ENCODE assay signal across 19 cellular contexts in genomic region chr13:26837997-26838396, GRCh38.
DNase-seq lines count a peak whose midpoint lies in the region; ATAC-seq, FAIRE-seq and TF ChIP-seq lines count a peak whose summit lies in the region.
"Had no signal": no experiment of that assay in that cellular context is flagged by ENCODE, and none has a peak within 500 bp of the region (broad histone marks: within the 10 kb centered on the region; RNA-seq: fewer than 3 reads in every experiment).

No MANE protein-coding gene starts in this region.

- BruUV-seq in MCF 10A (replicated peaks; lab: Mats Ljungman, UMichigan) (no TSS peak), HepG2 (replicated peaks; lab: Mats Ljungman, UMichigan) (no TSS peak)

- POLR2A ChIA-PET in MCF 10A (lab: Yijun Ruan, JAX) = interaction anchor here (0.7 kb wide), 1 partner anchor 23 kb away, joined by 6 read pairs; no protein-coding TSS in a partner anchor
- POLR2A ChIA-PET in RWPE1 (lab: Yijun Ruan, JAX; ENCODE audit: low non-redundant PET) = no interaction called here
- POLR2A ChIA-PET in HepG2 (lab: Yijun Ruan, JAX) = no interaction called here

- H3K9ac ChIP-seq in HepG2 (ENCODE audit: insufficient read depth, low read depth, low read length) = no peak overlapping the region
- H3K9ac ChIP-seq: KMS-11, SK-N-SH had no signal

- no peak overlapping the region for H2AFZ ChIP-seq in HepG2 (ENCODE audit: low read length)

- no peaks in the 10 kb centered on the region for H3K9me3 Mint-ChIP-seq in MCF 10A (ENCODE audit: unreplicated experiment)
- H3K9me3 Mint-ChIP-seq in activated naive CD8-positive, alpha-beta T cell treated with anti-CD3 and anti-CD28 coated beads, Interleukin-2, amount 50 U/mL, for 24 hours = no peaks in the 10 kb centered on the region

- ATAC-seq in esophagus mucosa = peak; percentile 74
- no peak for ATAC-seq in HepG2
- no peak for ATAC-seq in activated naive CD8-positive, alpha-beta T cell treated with anti-CD3 and anti-CD28 coated beads, Interleukin-2, amount 50 U/mL, for 24 hours
- ATAC-seq in HG03521 (IDR thresholded peaks at IDR 0.05; ENCODE audit: unreplicated experiment) = no peak

- H3K27ac ChIP-seq in breast epithelium = peak overlapping the region; percentile 69
- H3K27ac ChIP-seq in RWPE1 = no peak overlapping the region
- H3K27ac ChIP-seq in HepG2 (ENCODE audit: extremely low read length, insufficient read depth, low read length) = no peak overlapping the region
- H3K27ac ChIP-seq: KMS-11 had no signal

- no peaks in the 10 kb centered on the region for H3K27me3 ChIP-seq in breast epithelium
- peaks cover 0 to 10% of the 10 kb centered on the region in 2 experiments; a peak in 2 of 5 replicates for H3K27me3 ChIP-seq in HepG2 (ENCODE audit: control insufficient read depth in 1 of 2, insufficient read depth in 2 of 2, low read length in 2 of 2)

- no peaks in the 10 kb centered on the region for H3K4me1 ChIP-seq in breast epithelium
- no peaks in the 10 kb centered on the region for H3K4me1 ChIP-seq in HepG2 (ENCODE audit: insufficient read depth, low read length)
- H3K4me1 ChIP-seq: BE2C had no signal

- peak in 1 of 2 donors; percentile 82 for DNase-seq in breast epithelium (ENCODE audit: low spot score in 2 of 2)
- DNase-seq in MCF 10A (ENCODE audit: unreplicated experiment) = no peak
- DNase-seq in RWPE1 (ENCODE audit: low spot score) = peak; percentile 8
- DNase-seq in ureter (ENCODE audit: low spot score) = peak; percentile 75
- no peak for DNase-seq in HepG2 (ENCODE audit: low spot score)
- no peak for DNase-seq in activated naive CD8-positive, alpha-beta T cell treated with anti-CD3 and anti-CD28 coated beads, Interleukin-2, amount 50 U/mL, for 24 hours
- DNase-seq: BE2C; CD4-positive, CD25-positive, alpha-beta regulatory T cell; COR-L47; NCI-H1417; NCI-H187 treated with DMSO at 0.1 percent for 48 hours; NCI-H226; NCI-H524 treated with DMSO at 0.1 percent for 48 hours; SK-N-SH had no signal

- no peak overlapping the region for H3K27ac Mint-ChIP-seq in MCF 10A (ENCODE audit: low read depth, unreplicated experiment)
- H3K27ac Mint-ChIP-seq in activated naive CD8-positive, alpha-beta T cell treated with anti-CD3 and anti-CD28 coated beads, Interleukin-2, amount 50 U/mL, for 24 hours = no peak overlapping the region
- H3K27ac Mint-ChIP-seq: CD4-positive, CD25-positive, alpha-beta regulatory T cell had no signal

- H3K36me3 ChIP-seq in breast epithelium (no peaks in the 10 kb centered on the region), HepG2 (replicated peaks in 1 of 2; ENCODE audit: control insufficient read depth in 1 of 2, insufficient read depth in 2 of 2, low read length in 2 of 2) (no peaks in the 10 kb centered on the region)
- H3K36me3 ChIP-seq: BE2C had no signal

- H3K36me3 Mint-ChIP-seq in MCF 10A (ENCODE audit: insufficient read depth, unreplicated experiment) = no peaks in the 10 kb centered on the region
- no peaks in the 10 kb centered on the region for H3K36me3 Mint-ChIP-seq in activated naive CD8-positive, alpha-beta T cell treated with anti-CD3 and anti-CD28 coated beads, Interleukin-2, amount 50 U/mL, for 24 hours (ENCODE audit: low read depth)
- H3K36me3 Mint-ChIP-seq: CD4-positive, CD25-positive, alpha-beta regulatory T cell had no signal

- no peak overlapping the region for H3K4me3 Mint-ChIP-seq in MCF 10A (ENCODE audit: unreplicated experiment)
- no peak overlapping the region for H3K4me3 Mint-ChIP-seq in activated naive CD8-positive, alpha-beta T cell treated with anti-CD3 and anti-CD28 coated beads, Interleukin-2, amount 50 U/mL, for 24 hours
- H3K4me3 Mint-ChIP-seq: CD4-positive, CD25-positive, alpha-beta regulatory T cell had no signal

- TF ChIP-seq CTCF in breast epithelium (IDR thresholded peaks at IDR 0.05) = no peak
- no peak for TF ChIP-seq CTCF in MCF 10A (IDR thresholded peaks at IDR 0.05; ENCODE audit: unreplicated experiment)
- no peak for TF ChIP-seq CTCF in RWPE1 (conservative IDR thresholded peaks at IDR 0.05; ENCODE audit: low read depth)
- TF ChIP-seq CTCF in HepG2 (CRISPR knock-in tag; IDR thresholded peaks at IDR 0.05) = no peak

- peak overlapping the region in 1 of 3 donors; percentile 5 for H3K4me3 ChIP-seq in breast epithelium
- no peak overlapping the region for H3K4me3 ChIP-seq in HepG2 (replicated peaks in 1 of 3; ENCODE audit: insufficient read depth in 1 of 3, low read depth in 2 of 3, low read length in 3 of 3)

- in situ Hi-C loops in HepG2 (cut with HindIII; ENCODE audit: extremely low pct_ligation_motif_present, low pct_unique_long_range_greater_than_20kb) = no loop called here

- H3K27me3 Mint-ChIP-seq in MCF 10A (ENCODE audit: insufficient read depth, unreplicated experiment) = peaks cover 90% of the 10 kb centered on the region
- peaks cover 21% of the 10 kb centered on the region for H3K27me3 Mint-ChIP-seq in activated naive CD8-positive, alpha-beta T cell treated with anti-CD3 and anti-CD28 coated beads, Interleukin-2, amount 50 U/mL, for 24 hours

- TF ChIP-seq EP300 in HepG2 (IDR thresholded peaks at IDR 0.05; ENCODE audit: low read depth in 2 of 2, low read length in 2 of 2) (no peak), HepG2 (CRISPR knock-in tag; IDR thresholded peaks at IDR 0.05; ENCODE audit: borderline replicate concordance) (no peak)

- H4K20me1 ChIP-seq in HepG2 (ENCODE audit: insufficient read depth, low read length) = no peaks in the 10 kb centered on the region

- no peak for TF ChIP-seq RAD21 in HepG2 (CRISPR knock-in tag; IDR thresholded peaks at IDR 0.05)

- CTCF ChIA-PET in MCF 10A (lab: Yijun Ruan, JAX) (no interaction called here), RWPE1 (lab: Yijun Ruan, JAX) (interaction anchor here (0.6 kb wide), 1 partner anchor 24 kb away, joined by 3 read pairs; no protein-coding TSS in a partner anchor), HepG2 (lab: Yijun Ruan, JAX; ENCODE audit: low intra/inter-chr PET ratio, low total read pairs) (no interaction called here)

- no peaks in the 10 kb centered on the region for H3K79me2 ChIP-seq in HepG2 (ENCODE audit: insufficient read depth, low read length)

- no peak overlapping the region for H3K4me2 ChIP-seq in HepG2 (ENCODE audit: low read depth, low read length)
- H3K4me2 ChIP-seq: KMS-11, SK-N-SH had no signal

- 28% methylated on average over 6 of the region's 6 CpGs for WGBS in HepG2 (ENCODE audit: low lambda C conversion rate)

- TF ChIP-seq POLR2A in breast epithelium (IDR thresholded peaks at IDR 0.05) = no peak
- TF ChIP-seq POLR2A in HepG2 (IDR thresholded peaks at IDR 0.05; ENCODE audit: insufficient read depth in 1 of 2, low read depth in 2 of 2, low read length in 2 of 2) = no peak

- intact Hi-C loops in breast epithelium (cut with DNase I; ENCODE audit: low total_unique reads) (no loop called here), MCF 10A (cut with micrococcal nuclease) (no loop called here), HepG2 (cut with micrococcal nuclease; ENCODE audit: unreplicated experiment) (no loop called here)

- H3K9me3 ChIP-seq in breast epithelium (no peaks in the 10 kb centered on the region), HepG2 (ENCODE audit: low read length) (no peaks in the 10 kb centered on the region)
- H3K9me3 ChIP-seq: BE2C, SK-N-SH had no signal

- no peak for FAIRE-seq in HepG2 (lab: Jason Lieb, UNC)
- FAIRE-seq: A204.1, GM12891 had no signal

- no peaks in the 10 kb centered on the region for H3K4me1 Mint-ChIP-seq in MCF 10A (ENCODE audit: insufficient read depth, unreplicated experiment)
- no peaks in the 10 kb centered on the region for H3K4me1 Mint-ChIP-seq in activated naive CD8-positive, alpha-beta T cell treated with anti-CD3 and anti-CD28 coated beads, Interleukin-2, amount 50 U/mL, for 24 hours
- H3K4me1 Mint-ChIP-seq: CD4-positive, CD25-positive, alpha-beta regulatory T cell had no signal

TF ChIP-seq in HepG2, 621 proteins besides CTCF, POLR2A, EP300 and RAD21:
- TF ChIP-seq HMGA1 (CRISPR knock-in tag; conservative IDR thresholded peaks at IDR 0.05) = no peak
- TF ChIP-seq ZNF225 (CRISPR knock-in tag; IDR thresholded peaks at IDR 0.05) = no peak
- no peak for TF ChIP-seq NR2F1 (CRISPR knock-in tag; IDR thresholded peaks at IDR 0.05)
- TF ChIP-seq ZNF256 (CRISPR knock-in tag; conservative IDR thresholded peaks at IDR 0.05) = no peak
- no peak for TF ChIP-seq KLF11 (CRISPR knock-in tag; IDR thresholded peaks at IDR 0.05)

Comparison
In these comparisons a context has a peak if more than half of its experiments do, and no peak if none do; other contexts are left out.
1. DNase-seq: peak in RWPE1 (single experiment) and ureter (single experiment); none in MCF 10A (single experiment), HepG2 (single experiment) and activated naive CD8-positive, alpha-beta T cell treated with anti-CD3 and anti-CD28 coated beads, Interleukin-2, amount 50 U/mL, for 24 hours (single experiment).
2. H3K27ac ChIP-seq: peak in breast epithelium (2 of 2); none in RWPE1 (single experiment) and HepG2 (single experiment).